In the genomic region with DNA sequence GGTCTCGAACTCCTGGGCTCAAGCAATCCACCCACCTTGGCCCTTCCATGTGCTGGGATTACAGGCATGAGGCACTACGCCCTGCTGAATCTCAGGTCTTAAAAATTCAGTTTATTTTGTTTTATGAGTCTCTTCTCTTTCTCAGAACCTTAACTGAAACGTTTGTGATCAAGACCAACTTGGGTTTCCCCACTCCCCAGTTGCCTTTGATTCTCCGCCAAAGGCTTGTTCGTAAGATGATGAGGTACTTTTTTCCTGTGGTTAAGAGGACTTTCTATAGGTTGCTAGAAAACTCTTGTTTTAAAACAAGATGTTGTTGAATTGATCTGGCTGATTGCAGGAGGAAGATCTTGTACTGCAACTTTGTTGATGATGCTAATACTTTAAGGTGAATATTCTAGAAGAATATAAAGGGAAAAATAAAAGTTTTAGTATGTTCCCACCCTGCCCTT, we compare ENCODE assay signal across 9 cellular contexts. TPM values are rescaled to one million over a fixed set of nuclear protein-coding genes. Genes with fewer than 3 reads are reported as not detected.
DNase-seq lines count a peak whose midpoint lies in the region; ATAC-seq and TF ChIP-seq lines count a peak whose summit lies in the region.
"Had no signal": no experiment of that assay in that cellular context is flagged by ENCODE, and none has a peak within 500 bp of the region (broad histone marks: within the 10 kb centered on the region; RNA-seq: fewer than 3 reads in every experiment).

No MANE protein-coding gene starts in this region.

- POLR2A ChIA-PET in CD8-positive, alpha-beta memory T cell (lab: Charles Lee), result interaction anchor here (1.5 kb wide), 1 partner anchor 13 kb away, joined by 3 read pairs; no protein-coding TSS in a partner anchor
- POLR2A ChIA-PET in WTC11 (lab: Charles Lee), result no interaction called here

- TF ChIP-seq CTCF in WTC11 (IDR thresholded peaks at IDR 0.05) (no peak), WERI-Rb-1 (IDR thresholded peaks at IDR 0.05; ENCODE audit: low read depth, low read length) (no peak)

- ATAC-seq in HG02571 (IDR thresholded peaks at IDR 0.05; ENCODE audit: unreplicated experiment), result peak; percentile 55
- ATAC-seq in WTC11, result no peak

- peak overlapping the region; percentile 38 for H3K4me3 ChIP-seq in CD8-positive, alpha-beta memory T cell (ENCODE audit: low read length)
- no peak overlapping the region for H3K4me3 ChIP-seq in WERI-Rb-1 (ENCODE audit: low read depth, low read length)

- peaks cover 71% of the 10 kb centered on the region for H3K4me1 ChIP-seq in CD8-positive, alpha-beta memory T cell (ENCODE audit: insufficient read depth, low read length)

- no peaks in the 10 kb centered on the region for H3K27me3 Mint-ChIP-seq in CD8-positive, alpha-beta memory T cell
- H3K27me3 Mint-ChIP-seq in WTC11 (ENCODE audit: low read depth), result no peaks in the 10 kb centered on the region; the same call in 1 of the 2 replicates
- H3K27me3 Mint-ChIP-seq: dendritic cell treated with granulocyte-macrophage colony-stimulating factor and Interleukin-4, amounts not matched to agents 40 ng/mL and 50 ng/mL, for 4 days had no signal

- H3K27ac Mint-ChIP-seq in CD8-positive, alpha-beta memory T cell, result peak overlapping the region; percentile 94 to 100 (median 98)
- peak overlapping the region; percentile 85 for H3K27ac Mint-ChIP-seq in WTC11

- peaks cover 60 to 92% (median 79%) of the 10 kb centered on the region in 3 donors for H3K4me1 Mint-ChIP-seq in CD8-positive, alpha-beta memory T cell
- H3K4me1 Mint-ChIP-seq in WTC11, result peaks cover 72% of the 10 kb centered on the region

- H3K4me3 Mint-ChIP-seq in CD8-positive, alpha-beta memory T cell, result peak overlapping the region; percentile 78 to 92 (median 88)
- no peak overlapping the region for H3K4me3 Mint-ChIP-seq in WTC11
- H3K4me3 Mint-ChIP-seq: dendritic cell treated with granulocyte-macrophage colony-stimulating factor and Interleukin-4, amounts not matched to agents 40 ng/mL and 50 ng/mL, for 4 days had no signal

- no peaks in the 10 kb centered on the region for H3K9me3 Mint-ChIP-seq in CD8-positive, alpha-beta memory T cell
- H3K9me3 Mint-ChIP-seq in WTC11, result peaks cover 22% of the 10 kb centered on the region

- no peaks in the 10 kb centered on the region for H3K27me3 ChIP-seq in CD8-positive, alpha-beta memory T cell (ENCODE audit: insufficient read depth, low read length, poor library complexity, severe bottlenecking)
- no peaks in the 10 kb centered on the region for H3K27me3 ChIP-seq in WERI-Rb-1 (ENCODE audit: insufficient read depth, low read depth, severe bottlenecking)

- no peaks in the 10 kb centered on the region for H3K36me3 ChIP-seq in CD8-positive, alpha-beta memory T cell (ENCODE audit: insufficient read depth, low read length)
- H3K36me3 ChIP-seq in WERI-Rb-1, result no peaks in the 10 kb centered on the region; the same call in 1 of the 2 replicates

- peak; percentile 32 to 90 (median 83) for DNase-seq in CD8-positive, alpha-beta memory T cell
- no peak for DNase-seq in WTC11 (ENCODE audit: low spot score)
- DNase-seq in effector CD8-positive, alpha-beta T cell (lab: John Stamatoyannopoulos, UW), result peak; percentile 57
- peak; percentile 56 to 58 for DNase-seq in stimulated activated CD8-positive, alpha-beta memory T cell treated with anti-CD3 and anti-CD28 coated beads, Interleukin-15, amount 100 ng/mL, for 48 hours (ENCODE audit: low read depth in 2 of 2)
- DNase-seq in anterior cingulate cortex (lab: John Stamatoyannopoulos, UW), result no peak
- DNase-seq in WERI-Rb-1, result no peak
- no peak for DNase-seq in NCI-H510A treated with DMSO at 0.1 percent for 48 hours (lab: John Stamatoyannopoulos, UW)

- CTCF ChIA-PET in CD8-positive, alpha-beta memory T cell (lab: Charles Lee), result interaction anchor here (1.3 kb wide), 1 partner anchor 10 kb away, joined by 5 read pairs; no protein-coding TSS in a partner anchor
- CTCF ChIA-PET in WTC11 (lab: Charles Lee), result interaction anchor here (1.4 kb wide), 1 partner anchor 73 kb away, joined by 3 read pairs; the partner anchor contains the start of gene CEP20

- H3K9me3 ChIP-seq in CD8-positive, alpha-beta memory T cell (ENCODE audit: low read length), result no peaks in the 10 kb centered on the region
- H3K9me3 ChIP-seq in WERI-Rb-1 (ENCODE audit: severe bottlenecking), result no peaks in the 10 kb centered on the region

- H3K27ac ChIP-seq in CD8-positive, alpha-beta memory T cell (ENCODE audit: low read depth, low read length), result peak overlapping the region; percentile 71
- no peak overlapping the region for H3K27ac ChIP-seq in WERI-Rb-1

- peaks cover 0 to 13% (median 0%) of the 10 kb centered on the region in 3 donors for H3K36me3 Mint-ChIP-seq in CD8-positive, alpha-beta memory T cell
- peaks cover 31% of the 10 kb centered on the region for H3K36me3 Mint-ChIP-seq in WTC11

TF ChIP-seq in WTC11, 78 proteins besides CTCF, POLR2A, EP300 and RAD21:
- TF ChIP-seq, protein P1, sequence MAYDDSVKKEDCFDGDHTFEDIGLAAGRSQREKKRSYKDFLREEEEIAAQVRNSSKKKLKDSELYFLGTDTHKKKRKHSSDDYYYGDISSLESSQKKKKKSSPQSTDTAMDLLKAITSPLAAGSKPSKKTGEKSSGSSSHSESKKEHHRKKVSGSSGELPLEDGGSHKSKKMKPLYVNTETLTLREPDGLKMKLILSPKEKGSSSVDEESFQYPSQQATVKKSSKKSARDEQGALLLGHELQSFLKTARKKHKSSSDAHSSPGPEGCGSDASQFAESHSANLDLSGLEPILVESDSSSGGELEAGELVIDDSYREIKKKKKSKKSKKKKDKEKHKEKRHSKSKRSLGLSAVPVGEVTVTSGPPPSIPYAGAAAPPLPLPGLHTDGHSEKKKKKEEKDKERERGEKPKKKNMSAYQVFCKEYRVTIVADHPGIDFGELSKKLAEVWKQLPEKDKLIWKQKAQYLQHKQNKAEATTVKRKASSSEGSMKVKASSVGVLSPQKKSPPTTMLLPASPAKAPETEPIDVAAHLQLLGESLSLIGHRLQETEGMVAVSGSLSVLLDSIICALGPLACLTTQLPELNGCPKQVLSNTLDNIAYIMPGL (CRISPR knock-in tag; IDR thresholded peaks at IDR 0.05), result no peak
- TF ChIP-seq SMAD3 (CRISPR knock-in tag; IDR thresholded peaks at IDR 0.05; ENCODE audit: borderline replicate concordance) (no peak), ZNF512 (CRISPR knock-in tag; IDR thresholded peaks at IDR 0.05; ENCODE audit: borderline replicate concordance) (no peak), ATF2 (CRISPR knock-in tag; IDR thresholded peaks at IDR 0.05; ENCODE audit: borderline replicate concordance, low read depth) (no peak), OVOL2 (CRISPR knock-in tag; IDR thresholded peaks at IDR 0.05; ENCODE audit: borderline replicate concordance) (no peak)

RNA-seq across cellular contexts. Expression of gene ABCC1, which starts 11.7 kb away (rescaled TPM):
- 10 to 100 TPM; 64.6 to 64.8 TPM for total RNA-seq in CD8-positive, alpha-beta memory T cell
- polyA plus RNA-seq in CD8-positive, alpha-beta memory T cell, result 9.9 TPM
- total RNA-seq in WTC11 (2021), result 61.9 to 64.9 TPM (median 63.9 TPM) in 3 replicates

Comparison
In these comparisons a context has a peak if more than half of its experiments do, and no peak if none do; other contexts are left out.
1. DNase-seq: peak in CD8-positive, alpha-beta memory T cell (5 of 5), effector CD8-positive, alpha-beta T cell (single experiment) and stimulated activated CD8-positive, alpha-beta memory T cell treated with anti-CD3 and anti-CD28 coated beads, Interleukin-15, amount 100 ng/mL, for 48 hours (2 of 2); none in WTC11 (single experiment), anterior cingulate cortex (0 of 58), WERI-Rb-1 (single experiment) and NCI-H510A treated with DMSO at 0.1 percent for 48 hours (single experiment).